Comparison of ENCODE assay signal across 9 cellular contexts in genomic region chr1:234500269-234500668, GRCh38. TPM values are rescaled to one million over a fixed set of nuclear protein-coding genes. Genes with fewer than 3 reads are reported as not detected.
DNase-seq lines count a peak whose midpoint lies in the region; ATAC-seq and TF ChIP-seq lines count a peak whose summit lies in the region.
"Had no signal": no experiment of that assay in that cellular context is flagged by ENCODE, and none has a peak within 500 bp of the region (broad histone marks: within the 10 kb centered on the region; RNA-seq: fewer than 3 reads in every experiment).

No MANE protein-coding gene starts in this region.

- intact Hi-C loops in heart right ventricle (cut with DNase I) (loop anchor here in 3 of 10 donors (5.0 to 10.0 kb wide), 4 partner anchors 95 to 225 kb away; no protein-coding TSS in a partner anchor), Right ventricle myocardium inferior (cut with DNase I) (no loop called here), sciatic nerve (cut with DNase I) (no loop called here)
- intact Hi-C loops in activated T-helper 1 cell treated with anti-CD3 and anti-CD28 coated beads, Interleukin-12 subunit alpha, Interleukin-12 subunit beta, Interleukin-2, Interleukin-4 antibody, amounts not matched to agents 30 ng/mL and 10 ng/mL and 1 ng/mL, durations not matched to agents 14 hours and 24 hours and 36 hours (cut with micrococcal nuclease): no loop called here

- TF ChIP-seq POLR2A in upper lobe of left lung (IDR thresholded peaks at IDR 0.05): no peak

- H3K4me1 Mint-ChIP-seq in activated T-helper 1 cell treated with anti-CD3 and anti-CD28 coated beads, Interleukin-12 subunit alpha, Interleukin-12 subunit beta, Interleukin-2, Interleukin-4 antibody, amounts not matched to agents 30 ng/mL and 10 ng/mL and 1 ng/mL, durations not matched to agents 14 hours and 24 hours and 36 hours (ENCODE audit: low read depth): peaks cover 83% of the 10 kb centered on the region

- H3K9me3 Mint-ChIP-seq in activated T-helper 1 cell treated with anti-CD3 and anti-CD28 coated beads, Interleukin-12 subunit alpha, Interleukin-12 subunit beta, Interleukin-2, Interleukin-4 antibody, amounts not matched to agents 30 ng/mL and 10 ng/mL and 1 ng/mL, durations not matched to agents 14 hours and 24 hours and 36 hours: peaks cover 28% of the 10 kb centered on the region

- ATAC-seq in heart right ventricle: peak in 1 of 8 donors; percentile 16
- no peak for ATAC-seq in Right ventricle myocardium inferior
- peak in 1 of 2 donors; percentile 4 for ATAC-seq in upper lobe of left lung (ENCODE audit: low FRiP score in 2 of 2)
- ATAC-seq in sciatic nerve: no peak

- no peak overlapping the region for H3K9ac ChIP-seq in mesendoderm (ENCODE audit: low read length)

- H2BK120ac ChIP-seq in mesendoderm (ENCODE audit: low read depth, low read length): no peak overlapping the region

- H3K4me3 ChIP-seq in heart right ventricle (peak overlapping the region in 1 of 10 donors; percentile 21), upper lobe of left lung (no peak overlapping the region), mesendoderm (ENCODE audit: low read length) (no peak overlapping the region)

- peaks cover 21% of the 10 kb centered on the region for H3K36me3 Mint-ChIP-seq in activated T-helper 1 cell treated with anti-CD3 and anti-CD28 coated beads, Interleukin-12 subunit alpha, Interleukin-12 subunit beta, Interleukin-2, Interleukin-4 antibody, amounts not matched to agents 30 ng/mL and 10 ng/mL and 1 ng/mL, durations not matched to agents 14 hours and 24 hours and 36 hours (ENCODE audit: low read depth)

- H3K27ac Mint-ChIP-seq in activated T-helper 1 cell treated with anti-CD3 and anti-CD28 coated beads, Interleukin-12 subunit alpha, Interleukin-12 subunit beta, Interleukin-2, Interleukin-4 antibody, amounts not matched to agents 30 ng/mL and 10 ng/mL and 1 ng/mL, durations not matched to agents 14 hours and 24 hours and 36 hours: peak overlapping the region; percentile 87
- H3K27ac Mint-ChIP-seq: nephron progenitor cell had no signal

- no peak overlapping the region for H3K4me2 ChIP-seq in mesendoderm (ENCODE audit: low read length)

- no peak overlapping the region for H3K56ac ChIP-seq in mesendoderm (ENCODE audit: low read length)

- H3K79me2 ChIP-seq in mesendoderm (ENCODE audit: control insufficient read depth, insufficient read depth, low read length): no peaks in the 10 kb centered on the region

- WGBS in heart right ventricle, 2 donors: 43 to 53% methylated on average over 2 of the region's 2 CpGs
- WGBS in upper lobe of left lung, 2 donors: 43 to 73% methylated on average over 2 of the region's 2 CpGs
- WGBS in mesendoderm (ENCODE audit: extremely low coverage, insufficient coverage, low lambda C conversion rate): no CpG with 5 or more reads among the region's 2 CpGs

- no peak overlapping the region for H2BK15ac ChIP-seq in mesendoderm (replicated peaks; ENCODE audit: low read depth)

- H2AK5ac ChIP-seq in mesendoderm (ENCODE audit: low read length): no peak overlapping the region

- no peaks in the 10 kb centered on the region for H3K27me3 Mint-ChIP-seq in activated T-helper 1 cell treated with anti-CD3 and anti-CD28 coated beads, Interleukin-12 subunit alpha, Interleukin-12 subunit beta, Interleukin-2, Interleukin-4 antibody, amounts not matched to agents 30 ng/mL and 10 ng/mL and 1 ng/mL, durations not matched to agents 14 hours and 24 hours and 36 hours (ENCODE audit: insufficient read depth)

- no peaks in the 10 kb centered on the region for H3K36me3 ChIP-seq in heart right ventricle
- H3K36me3 ChIP-seq in upper lobe of left lung: no peaks in the 10 kb centered on the region
- no peaks in the 10 kb centered on the region for H3K36me3 ChIP-seq in mesendoderm (ENCODE audit: control insufficient read depth, insufficient read depth, low read length)

- TF ChIP-seq CTCF in heart right ventricle (IDR thresholded peaks at IDR 0.05): no peak
- TF ChIP-seq CTCF in upper lobe of left lung (IDR thresholded peaks at IDR 0.05): no peak

- H3K18ac ChIP-seq in mesendoderm (ENCODE audit: low read length): no peak overlapping the region

- no peaks in the 10 kb centered on the region for H3K79me1 ChIP-seq in mesendoderm (ENCODE audit: low read length)

- H3K9me3 ChIP-seq in heart right ventricle (no peaks in the 10 kb centered on the region), upper lobe of left lung (no peaks in the 10 kb centered on the region)

- no peak overlapping the region for H4K5ac ChIP-seq in mesendoderm (ENCODE audit: low read length)

- H3K4me1 ChIP-seq in heart right ventricle (peaks cover 4 to 43% (median 30%) of the 10 kb centered on the region in 9 donors), upper lobe of left lung (peaks cover 11 to 23% (median 16%) of the 10 kb centered on the region in 4 donors), mesendoderm (ENCODE audit: control insufficient read depth, low read depth, low read length) (no peaks in the 10 kb centered on the region)

- no peak overlapping the region for H3K4ac ChIP-seq in mesendoderm (ENCODE audit: low read depth, low read length)

- no peak overlapping the region for H2BK5ac ChIP-seq in mesendoderm (ENCODE audit: low read length)

- H3K23ac ChIP-seq in mesendoderm (ENCODE audit: low read length): no peak overlapping the region

- no peak for TF ChIP-seq EP300 in upper lobe of left lung (IDR thresholded peaks at IDR 0.05)

- H3K27me3 ChIP-seq in heart right ventricle (no peaks in the 10 kb centered on the region), layer of hippocampus (ENCODE audit: control insufficient read depth, insufficient read depth, low read length) (no peaks in the 10 kb centered on the region), upper lobe of left lung (no peaks in the 10 kb centered on the region), mesendoderm (ENCODE audit: insufficient read depth, low read length, poor library complexity) (no peaks in the 10 kb centered on the region)

- DNase-seq in heart right ventricle: peak in 1 of 2 donors; percentile 41
- no peak for DNase-seq in Right ventricle myocardium inferior (ENCODE audit: missing footprints)
- no peak for DNase-seq in activated T-helper 1 cell treated with anti-CD3 and anti-CD28 coated beads, Interleukin-12 subunit alpha, Interleukin-12 subunit beta, Interleukin-2, Interleukin-4 antibody, amounts not matched to agents 30 ng/mL and 10 ng/mL and 1 ng/mL, durations not matched to agents 14 hours and 24 hours and 36 hours (ENCODE audit: low spot score)
- no peak for DNase-seq in upper lobe of left lung
- DNase-seq in sciatic nerve (ENCODE audit: low spot score): no peak
- no peak for DNase-seq in mesendoderm
- no peak for DNase-seq in UCSD-AML1 (lab: John Stamatoyannopoulos, UW; ENCODE audit: unreplicated experiment)
- DNase-seq: nephron progenitor cell had no signal

- H3K4me3 Mint-ChIP-seq in activated T-helper 1 cell treated with anti-CD3 and anti-CD28 coated beads, Interleukin-12 subunit alpha, Interleukin-12 subunit beta, Interleukin-2, Interleukin-4 antibody, amounts not matched to agents 30 ng/mL and 10 ng/mL and 1 ng/mL, durations not matched to agents 14 hours and 24 hours and 36 hours: peak overlapping the region; percentile 34
- H3K4me3 Mint-ChIP-seq: nephron progenitor cell had no signal

- H4K8ac ChIP-seq in mesendoderm (ENCODE audit: low read depth, low read length): no peak overlapping the region

- H3K27ac ChIP-seq in heart right ventricle (peak overlapping the region in 9 of 10 donors; percentile 61 to 88 (median 85)), layer of hippocampus (ENCODE audit: low read depth, low read length) (peak overlapping the region; percentile 84), upper lobe of left lung (peak overlapping the region in 3 of 4 donors; percentile 72 to 86 (median 84)), mesendoderm (ENCODE audit: low read depth, low read length) (no peak overlapping the region)

RNA-seq across cellular contexts. Expression of gene TARBP1, which starts 21.3 kb away (rescaled TPM):
- 10 to 100 TPM in 3 of 10 donors, 1 to 10 TPM in 7; 6.9 to 11.7 (median 9.0) TPM for total RNA-seq in heart right ventricle
- 10 to 100 TPM in 1 of 2 donors, 1 to 10 TPM in 1; 4.6 to 49.9 TPM for polyA plus RNA-seq in heart right ventricle
- 10.1 TPM for total RNA-seq in Right ventricle myocardium inferior
- 71.7 and 78.9 TPM in 2 replicates for total RNA-seq in activated T-helper 1 cell treated with anti-CD3 and anti-CD28 coated beads, Interleukin-12 subunit alpha, Interleukin-12 subunit beta, Interleukin-2, Interleukin-4 antibody, amounts not matched to agents 30 ng/mL and 10 ng/mL and 1 ng/mL, durations not matched to agents 14 hours and 24 hours and 36 hours
- total RNA-seq in upper lobe of left lung: 10 to 100 TPM; 17.6 to 51.2 (median 25.8) TPM
- total RNA-seq in sciatic nerve: 31.5 TPM
- polyA plus RNA-seq in mesendoderm (2013, experiment 1 of 2): 10.7 TPM
- 11.7 TPM for polyA plus RNA-seq in mesendoderm (2013, experiment 2 of 2)
